Comparison of ENCODE assay signal across 15 cellular contexts in the genomic region with DNA sequence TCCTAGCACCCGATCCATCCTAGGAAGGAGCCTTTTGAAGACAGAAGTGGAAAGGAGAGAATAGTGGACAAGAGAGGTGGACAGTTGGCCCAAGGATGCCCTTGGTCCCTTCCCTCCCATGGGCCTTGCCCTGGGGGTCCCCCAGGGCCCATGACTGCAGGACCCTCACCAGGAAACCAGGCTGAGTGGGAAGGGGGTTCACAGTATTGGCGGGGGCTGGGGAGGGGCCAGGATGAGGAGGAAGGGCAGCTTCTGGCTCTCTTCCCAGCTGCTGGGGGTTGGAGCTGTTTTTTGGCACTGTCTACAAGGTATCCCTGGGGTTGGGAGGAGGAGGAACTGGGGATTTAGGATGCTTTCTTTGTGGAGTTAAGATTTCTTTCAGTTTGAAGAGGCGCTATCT. TPM values are rescaled to one million over a fixed set of nuclear protein-coding genes. Genes with fewer than 3 reads are reported as not detected.
A peak's percentile ranks its signal among the peaks of the same experiment; 100 is the strongest.
DNase-seq lines count a peak whose midpoint lies in the region; ATAC-seq and TF ChIP-seq lines count a peak whose summit lies in the region.
"Had no signal": no experiment of that assay in that cellular context is flagged by ENCODE, and none has a peak within 500 bp of the region (broad histone marks: within the 10 kb centered on the region; RNA-seq: fewer than 3 reads in every experiment).

No MANE protein-coding gene starts in this region.

- H3K27me3 Mint-ChIP-seq in activated T-helper 17 cell treated with anti-CD3 and anti-CD28 coated beads, Interleukin-2, amount 50 U/mL, for 72 hours: no peaks in the 10 kb centered on the region
- no peaks in the 10 kb centered on the region for H3K27me3 Mint-ChIP-seq in nephron (ENCODE audit: low read depth)
- H3K27me3 Mint-ChIP-seq: CD4-positive, alpha-beta memory T cell had no signal

- H3K27ac Mint-ChIP-seq in activated T-helper 17 cell treated with anti-CD3 and anti-CD28 coated beads, Interleukin-2, amount 50 U/mL, for 72 hours: peak overlapping the region; percentile 55
- H3K27ac Mint-ChIP-seq in nephron: peak overlapping the region; percentile 81 to 87 (median 86)
- H3K27ac Mint-ChIP-seq: CD4-positive, alpha-beta memory T cell had no signal

- peak overlapping the region; percentile 52 for H3K4me2 ChIP-seq in BLaER1
- H3K4me2 ChIP-seq: PC-9 had no signal

- H3K36me3 Mint-ChIP-seq in activated T-helper 17 cell treated with anti-CD3 and anti-CD28 coated beads, Interleukin-2, amount 50 U/mL, for 72 hours (ENCODE audit: low read depth): peaks cover 10% of the 10 kb centered on the region
- H3K36me3 Mint-ChIP-seq in nephron (ENCODE audit: low read depth): peaks cover 7% of the 10 kb centered on the region

- no peaks in the 10 kb centered on the region for H3K27me3 ChIP-seq in BLaER1
- no peaks in the 10 kb centered on the region for H3K27me3 ChIP-seq in BE2C

- peaks cover 28% of the 10 kb centered on the region for H3K36me3 ChIP-seq in BLaER1
- no peaks in the 10 kb centered on the region for H3K36me3 ChIP-seq in BE2C

- peaks cover 3% of the 10 kb centered on the region for H3K4me1 Mint-ChIP-seq in activated T-helper 17 cell treated with anti-CD3 and anti-CD28 coated beads, Interleukin-2, amount 50 U/mL, for 72 hours
- H3K4me1 Mint-ChIP-seq in nephron: peaks cover 42% of the 10 kb centered on the region

- H3K9me3 Mint-ChIP-seq in activated T-helper 17 cell treated with anti-CD3 and anti-CD28 coated beads, Interleukin-2, amount 50 U/mL, for 72 hours: no peaks in the 10 kb centered on the region
- no peaks in the 10 kb centered on the region for H3K9me3 Mint-ChIP-seq in nephron

- H3K9me3 ChIP-seq in BLaER1: no peaks in the 10 kb centered on the region
- no peaks in the 10 kb centered on the region for H3K9me3 ChIP-seq in BE2C

- ATAC-seq in activated T-helper 17 cell treated with anti-CD3 and anti-CD28 coated beads, Interleukin-2, amount 50 U/mL, for 72 hours (replicated peaks): no peak

- no peak overlapping the region for H3K4me3 Mint-ChIP-seq in activated T-helper 17 cell treated with anti-CD3 and anti-CD28 coated beads, Interleukin-2, amount 50 U/mL, for 72 hours
- peak overlapping the region in 1 of 3 experiments; percentile 29 for H3K4me3 Mint-ChIP-seq in nephron
- H3K4me3 Mint-ChIP-seq: CD4-positive, alpha-beta memory T cell had no signal

- H3K27ac ChIP-seq in BLaER1: peak overlapping the region; percentile 35; the same call in 1 of the 2 replicates
- H3K27ac ChIP-seq: PC-9 had no signal

- H3K4me1 ChIP-seq in BLaER1 (peaks cover 41% of the 10 kb centered on the region), BE2C (no peaks in the 10 kb centered on the region)

- peaks cover 17% of the 10 kb centered on the region; the same call in 1 of the 2 replicates for H4K20me1 ChIP-seq in BLaER1

- no peak overlapping the region for H3K4me3 ChIP-seq in BLaER1
- no peak overlapping the region for H3K4me3 ChIP-seq in BE2C (ENCODE audit: low read depth, low read length)
- H3K4me3 ChIP-seq: PC-9 had no signal

- peak; percentile 12 for DNase-seq in COR-L47 (lab: John Stamatoyannopoulos, UW)
- no peak for DNase-seq in NK-92 treated with Interleukin-12 subunit alpha and Interleukin-12 subunit beta, amount 100 ng/mL, for 24 hours (lab: John Stamatoyannopoulos, UW)
- DNase-seq in activated CD4-positive, alpha-beta T cell treated with anti-CD3 and anti-CD28 coated beads for 4 hours: no peak
- DNase-seq in BE2C: no peak
- DNase-seq: ACHN; AML-193; CD4-positive, alpha-beta memory T cell; GF-D8; KG1; NCI-H1048; NCI-H345; PC-9 had no signal

- peak overlapping the region; percentile 42; the same call in 1 of the 2 replicates for H3K9ac ChIP-seq in BLaER1

- TF ChIP-seq CTCF in nephron (IDR thresholded peaks at IDR 0.05; ENCODE audit: unreplicated experiment in 3 of 3) (no peak), BE2C (IDR thresholded peaks at IDR 0.05; ENCODE audit: low read depth, low read length) (no peak)

RNA-seq across cellular contexts. Expression of a gene that starts 4.0 kb away (rescaled TPM):
- 10 to 100 TPM; 31.8 to 34.8 TPM for total RNA-seq in activated T-helper 17 cell treated with anti-CD3 and anti-CD28 coated beads, Interleukin-2, amount 50 U/mL, for 72 hours
- polyA plus RNA-seq in BE2C (2012; ENCODE audit: insufficient read depth, insufficient read length, low read depth): 3.9 TPM

RNA-seq across cellular contexts. Expression of a gene that starts 31.7 kb away (rescaled TPM):
- total RNA-seq in activated T-helper 17 cell treated with anti-CD3 and anti-CD28 coated beads, Interleukin-2, amount 50 U/mL, for 72 hours: 10 to 100 TPM; 30.5 to 30.7 TPM
- polyA plus RNA-seq in BE2C (2012; ENCODE audit: insufficient read depth, insufficient read length, low read depth): 20.3 TPM
